ENCODE assay signal across 8 cellular contexts in genomic region chr17:81928497-81929252, GRCh38. TPM values are rescaled to one million over a fixed set of nuclear protein-coding genes. Genes with fewer than 3 reads are reported as not detected.
DNase-seq lines count a peak whose midpoint lies in the region; ATAC-seq and TF ChIP-seq lines count a peak whose summit lies in the region.

No MANE protein-coding gene starts in this region.

- TF ChIP-seq CTCF in C4-2B (conservative IDR thresholded peaks at IDR 0.05) (no peak), breast epithelium (IDR thresholded peaks at IDR 0.05) (no peak)

- H3K27me3 ChIP-seq in HUES64 (ENCODE audit: insufficient read depth, low read length) (peaks cover 16% of the 10 kb centered on the region), breast epithelium (no peaks in the 10 kb centered on the region), mucosa of stomach (ENCODE audit: control insufficient read depth, insufficient read depth, low read length) (peaks cover 10% of the 10 kb centered on the region)

- peak overlapping the region; percentile 87 for H3K27ac ChIP-seq in C4-2B
- no peak overlapping the region for H3K27ac ChIP-seq in HUES64 (ENCODE audit: low read depth, low read length)
- peak overlapping the region; percentile 68 to 98 for H3K27ac ChIP-seq in breast epithelium

- no peak for TF ChIP-seq POLR2A in breast epithelium (IDR thresholded peaks at IDR 0.05)

- peaks cover 21% of the 10 kb centered on the region for H3K4me1 ChIP-seq in HUES64 (ENCODE audit: insufficient read depth, low read length)
- peaks cover 9 to 11% of the 10 kb centered on the region in 2 donors for H3K4me1 ChIP-seq in breast epithelium
- peaks cover 54% of the 10 kb centered on the region for H3K4me1 ChIP-seq in mucosa of stomach (ENCODE audit: control insufficient read depth, insufficient read depth, low read length)

- ATAC-seq in GM21717 (IDR thresholded peaks at IDR 0.05; ENCODE audit: unreplicated experiment): no peak

- H3K36me3 ChIP-seq in HUES64 (ENCODE audit: insufficient read depth, low read length): peaks cover 7% of the 10 kb centered on the region; the same call in 1 of the 2 replicates
- H3K36me3 ChIP-seq in breast epithelium: no peaks in the 10 kb centered on the region
- H3K36me3 ChIP-seq in mucosa of stomach (ENCODE audit: control insufficient read depth, insufficient read depth, low read length): no peaks in the 10 kb centered on the region

- intact Hi-C loops in breast epithelium (cut with DNase I; ENCODE audit: low total_unique reads): no loop called here

- peak overlapping the region; percentile 65 for H3K4me3 ChIP-seq in HUES64 (ENCODE audit: low read length)
- peak overlapping the region; percentile 94 to 100 (median 98) for H3K4me3 ChIP-seq in breast epithelium
- peak overlapping the region; percentile 31 for H3K4me3 ChIP-seq in mucosa of stomach (ENCODE audit: low read length)

- WGBS in HUES64: 21% methylated on average over 47 of the region's 47 CpGs

- peak overlapping the region; percentile 66 for H3K9ac ChIP-seq in HUES64 (ENCODE audit: low read depth, low read length)
- peak overlapping the region; percentile 55 for H3K9ac ChIP-seq in mucosa of stomach (ENCODE audit: low read length)

- H3K9me3 ChIP-seq in HUES64 (ENCODE audit: insufficient read depth, low read depth, low read length) (no peaks in the 10 kb centered on the region), breast epithelium (no peaks in the 10 kb centered on the region), mucosa of stomach (ENCODE audit: control insufficient read depth, low read length) (no peaks in the 10 kb centered on the region)

- DNase-seq in breast epithelium (ENCODE audit: low spot score in 2 of 2) (no peak), HK-2 (ENCODE audit: unreplicated experiment) (no peak), NCI-H1694 (lab: John Stamatoyannopoulos, UW) (no peak), A172 (ENCODE audit: low spot score) (no peak)

RNA-seq across cellular contexts. Expression of gene MAFG, which starts 1.1 kb away (rescaled TPM):
- 14.7 TPM for polyA plus RNA-seq in HUES64 (2013, experiment 1 of 2)
- polyA plus RNA-seq in HUES64 (2013, experiment 2 of 2): 16.4 TPM
- 10 to 100 TPM; 12.3 to 15.2 (median 14.1) TPM for total RNA-seq in breast epithelium
- 30.1 and 37.6 TPM in 2 replicates for total RNA-seq in A172 (2014; rRNA removed; shearing (Covaris generic))

RNA-seq across cellular contexts. Expression of gene PYCR1, which starts 8.4 kb away (rescaled TPM):
- polyA plus RNA-seq in HUES64 (2013, experiment 1 of 2): 87.7 TPM
- 88.3 TPM for polyA plus RNA-seq in HUES64 (2013, experiment 2 of 2)
- total RNA-seq in breast epithelium: 10 to 100 TPM in 2 of 3 donors, 1 to 10 TPM in 1; 3.0 to 30.2 (median 15.5) TPM
- 70.2 and 84.1 TPM in 2 replicates for total RNA-seq in A172 (2014; rRNA removed; shearing (Covaris generic))

RNA-seq across cellular contexts. Expression of gene SIRT7, which starts 10.7 kb away (rescaled TPM):
- 12.9 TPM for polyA plus RNA-seq in HUES64 (2013, experiment 1 of 2)
- 10.5 TPM for polyA plus RNA-seq in HUES64 (2013, experiment 2 of 2)
- 10 to 100 TPM; 20.6 to 27.2 (median 25.8) TPM for total RNA-seq in breast epithelium
- 34.9 and 47.0 TPM in 2 replicates for total RNA-seq in A172 (2014; rRNA removed; shearing (Covaris generic))

RNA-seq across cellular contexts. Expression of gene PCYT2, which starts 17.5 kb away (rescaled TPM):
- 37.6 TPM for polyA plus RNA-seq in HUES64 (2013, experiment 1 of 2)
- polyA plus RNA-seq in HUES64 (2013, experiment 2 of 2): 35.9 TPM
- total RNA-seq in breast epithelium: 10 to 100 TPM; 22.9 to 69.4 (median 35.9) TPM
- total RNA-seq in A172 (2014; rRNA removed; shearing (Covaris generic)): 93.8 and 108 TPM in 2 replicates

RNA-seq across cellular contexts. Expression of gene MYADML2, which starts 18.4 kb away (rescaled TPM):
- 0.10 TPM for polyA plus RNA-seq in HUES64 (2013, experiment 1 of 2)
- polyA plus RNA-seq in HUES64 (2013, experiment 2 of 2): not detected
- not detected for total RNA-seq in breast epithelium
- not detected in 2 replicates for total RNA-seq in A172 (2014; rRNA removed; shearing (Covaris generic))

Comparison
In these comparisons a context has a peak if more than half of its experiments do, and no peak if none do; other contexts are left out.
1. H3K4me3 ChIP-seq: peak in every context shown above with its lines; median percentile 98 in breast epithelium; 65 in HUES64; 31 in mucosa of stomach.